ENCODE assay signal across 32 cellular contexts in genomic region chr2:217664761-217665160, GRCh38.
"Had no signal": no experiment of that assay in that cellular context is flagged by ENCODE, and none has a peak within 500 bp of the region (broad histone marks: within the 10 kb centered on the region; RNA-seq: fewer than 3 reads in every experiment).

No MANE protein-coding gene starts in this region.

- H3K4me3 Mint-ChIP-seq: activated B cell treated with CpG ODN at 0.5 μM for 24 hours; activated CD4-positive, alpha-beta memory T cell treated with anti-CD3 and anti-CD28 coated beads, Interleukin-2, amount 10 ng/mL, durations not matched to agents 7 days and 5 days; activated CD8-positive, alpha-beta memory T cell treated with anti-CD3 and anti-CD28 coated beads, Interleukin-2, amount 10 ng/mL, durations not matched to agents 7 days and 5 days; activated naive CD4-positive, alpha-beta T cell treated with anti-CD3 and anti-CD28 coated beads, Interleukin-2, amount 10 ng/mL, durations not matched to agents 7 days and 5 days; activated naive CD8-positive, alpha-beta T cell; activated naive CD8-positive, alpha-beta T cell treated with anti-CD3 and anti-CD28 coated beads, Interleukin-2, amount 50 U/mL, for 24 hours; T-cell; T-helper 17 cell had no signal

- H3K27me3 Mint-ChIP-seq: activated CD4-positive, alpha-beta memory T cell treated with anti-CD3 and anti-CD28 coated beads, Interleukin-2, amount 10 ng/mL, durations not matched to agents 7 days and 5 days; T-helper 17 cell had no signal

- H3K4me3 ChIP-seq: cardiac muscle cell had no signal

- H3K27ac Mint-ChIP-seq: activated B cell treated with CpG ODN at 0.5 μM for 24 hours; activated CD4-positive, alpha-beta memory T cell treated with anti-CD3 and anti-CD28 coated beads, Interleukin-2, amount 10 ng/mL, durations not matched to agents 7 days and 5 days; activated CD8-positive, alpha-beta memory T cell treated with anti-CD3 and anti-CD28 coated beads, Interleukin-2, amount 10 ng/mL, durations not matched to agents 7 days and 5 days; activated naive CD4-positive, alpha-beta T cell treated with anti-CD3 and anti-CD28 coated beads, Interleukin-2, amount 10 ng/mL, durations not matched to agents 7 days and 5 days; activated naive CD8-positive, alpha-beta T cell; activated naive CD8-positive, alpha-beta T cell treated with anti-CD3 and anti-CD28 coated beads, Interleukin-2, amount 50 U/mL, for 24 hours; T-cell; T-helper 17 cell had no signal

- H3K4me1 Mint-ChIP-seq: activated CD4-positive, alpha-beta memory T cell treated with anti-CD3 and anti-CD28 coated beads, Interleukin-2, amount 10 ng/mL, durations not matched to agents 7 days and 5 days; T-helper 17 cell had no signal

- H3K36me3 Mint-ChIP-seq: activated naive CD4-positive, alpha-beta T cell treated with anti-CD3 and anti-CD28 coated beads, Interleukin-2, amount 10 ng/mL, durations not matched to agents 7 days and 5 days; T-cell had no signal

- H3K9me3 Mint-ChIP-seq: activated B cell treated with CpG ODN at 0.5 μM for 24 hours; activated CD4-positive, alpha-beta memory T cell treated with anti-CD3 and anti-CD28 coated beads, Interleukin-2, amount 10 ng/mL, durations not matched to agents 7 days and 5 days; activated naive CD4-positive, alpha-beta T cell treated with anti-CD3 and anti-CD28 coated beads, Interleukin-2, amount 10 ng/mL, durations not matched to agents 7 days and 5 days; activated naive CD8-positive, alpha-beta T cell treated with anti-CD3 and anti-CD28 coated beads, Interleukin-2, amount 50 U/mL, for 24 hours; T-cell had no signal

- H3K27ac ChIP-seq: cardiac muscle cell, VCaP had no signal

- DNase-seq: activated B cell treated with CpG ODN at 0.5 μM for 24 hours; activated CD4-positive, alpha-beta memory T cell treated with anti-CD3 and anti-CD28 coated beads, Interleukin-2, amount 10 ng/mL, durations not matched to agents 7 days and 5 days; activated CD4-positive, alpha-beta T cell treated with anti-CD3 and anti-CD28 coated beads for 4 hours; activated CD4-positive, CD25-positive, alpha-beta regulatory T cell treated with anti-CD3 and anti-CD28 coated beads, Interleukin-2, amount 50 U/mL, for 72 hours; activated CD8-positive, alpha-beta memory T cell treated with anti-CD3 and anti-CD28 coated beads for 24 hours; activated CD8-positive, alpha-beta memory T cell treated with anti-CD3 and anti-CD28 coated beads, Interleukin-2, amount 10 ng/mL, durations not matched to agents 7 days and 5 days; activated CD8-positive, alpha-beta memory T cell treated with anti-CD3 and anti-CD28 coated beads, Interleukin-2, amount 50 U/mL, for 48 hours; activated effector memory CD4-positive, alpha-beta T cell treated with Interleukin-2 at 50 U/mL for 16 hours; activated naive CD4-positive, alpha-beta T cell treated with anti-CD3 and anti-CD28 coated beads, Interleukin-2, amount 10 ng/mL, durations not matched to agents 7 days and 5 days; activated naive CD8-positive, alpha-beta T cell treated with anti-CD3 and anti-CD28 coated beads, Interleukin-2, amount 50 U/mL, for 24 hours; activated T-cell treated with anti-CD3 and anti-CD28 coated beads, Interleukin-2, amount 50 U/mL, for 48 hours; amniotic stem cell; aorta; Kasumi-1; KG1; NCI-H1092 treated with DMSO at 0.1 percent for 48 hours; NCI-H1417; NCI-H146; NCI-H187; NCI-H2029 treated with DMSO at 0.1 percent for 48 hours; NCI-H2107; NCI-H2171; NCI-H510A; NCI-H526; NCI-H748 treated with DMSO at 0.1 percent for 48 hours; OCI-M1; SHP77 treated with DMSO at 0.1 percent for 48 hours; T-cell; T-helper 17 cell had no signal

- H3K36me3 ChIP-seq: cardiac muscle cell had no signal
